8 cellular contexts compared by ENCODE assay signal in genomic region chr20:33667245-33668086, GRCh38. TPM values are rescaled to one million over a fixed set of nuclear protein-coding genes. Genes with fewer than 3 reads are reported as not detected.
A peak's percentile ranks its signal among the peaks of the same experiment; 100 is the strongest.
DNase-seq lines count a peak whose midpoint lies in the region; ATAC-seq, FAIRE-seq and TF ChIP-seq lines count a peak whose summit lies in the region.

No MANE protein-coding gene starts in this region.

- ATAC-seq in HG02970 (IDR thresholded peaks at IDR 0.05; ENCODE audit: low FRiP score, unreplicated experiment) (peak; percentile 31), HG02981 (IDR thresholded peaks at IDR 0.05; ENCODE audit: unreplicated experiment) (no peak)

- DNase-seq in DMS79 (lab: John Stamatoyannopoulos, UW) (peak; percentile 21), DMS79 treated with DMSO at 0.1 percent for 48 hours (lab: John Stamatoyannopoulos, UW) (no peak), OCI-LY7 (ENCODE audit: low spot score) (peak; percentile 54), frontal cortex (ENCODE audit: low spot score in 2 of 2) (peak; percentile 82 to 86), ovary (peak; percentile 73 to 89 (median 84))
- peak; percentile 58 for DNase-seq in activated naive CD4-positive, alpha-beta T cell treated with anti-CD3 and anti-CD28 coated beads, Interleukin-2, amount 50 U/mL, for 16 hours

- no TSS peak for BruUV-seq in OCI-LY7 (replicated peaks; lab: Mats Ljungman, UMichigan)

- TF ChIP-seq EP300 in ovary (IDR thresholded peaks at IDR 0.05) = no peak

- no peaks in the 10 kb centered on the region for H3K9me2 ChIP-seq in OCI-LY7 (ENCODE audit: insufficient read depth, low read length)

- H3K36me3 ChIP-seq in OCI-LY7 (ENCODE audit: insufficient read depth, low read length) (peaks cover 35% of the 10 kb centered on the region; the same call in 1 of the 2 replicates), ovary (no peaks in the 10 kb centered on the region)

- H3K4me3 ChIP-seq in OCI-LY7 (ENCODE audit: low read depth, low read length, poor library complexity, severe bottlenecking) (peak overlapping the region; percentile 77), ovary (peak overlapping the region; percentile 49)

- intact Hi-C loops in OCI-LY7 (cut with micrococcal nuclease; ENCODE audit: unreplicated experiment) = loop anchor here (2.0 to 5.0 kb wide), 2 partner anchors 63 to 265 kb away; partner anchors contain the start of genes CDK5RAP1 and ZNF341
- intact Hi-C loops in ovary (cut with DNase I) = loop anchor here in 2 of 4 donors (5.0 to 10.0 kb wide), 2 partner anchors 65 to 67 kb away; partner anchors contain the start of gene ZNF341 (in 2 of the 2)

- no peak for FAIRE-seq in frontal cortex (lab: Jason Lieb, UNC)

- POLR2A ChIA-PET in OCI-LY7 (lab: Charles Lee) = interaction anchor here (0.6 to 2.2 kb wide), 9 partner anchors 12 to 252 kb away, joined by 3 to 8 read pairs (median 4); partner anchors contain the start of gene SNTA1

- TF ChIP-seq CTCF in OCI-LY7 (conservative IDR thresholded peaks at IDR 0.05; ENCODE audit: low read length) = no peak
- TF ChIP-seq CTCF in ovary (IDR thresholded peaks at IDR 0.05) = peak in 2 of 3 donors; percentile 93 to 95

- no peak for TF ChIP-seq POLR2A in ovary (IDR thresholded peaks at IDR 0.05)

- H3K79me2 ChIP-seq in OCI-LY7 (ENCODE audit: insufficient read depth, low read depth, low read length) = peaks cover 5% of the 10 kb centered on the region; the same call in 1 of the 2 replicates

- peak overlapping the region; percentile 8; the same call in 1 of the 2 replicates for H2AFZ ChIP-seq in OCI-LY7 (ENCODE audit: low read length)

- H4K20me1 ChIP-seq in OCI-LY7 (ENCODE audit: insufficient read depth, low read length) = 0 out of 2 replicates have a peak, but pooled peaks cover 5% of the 10 kb centered on the region

- H3K27ac ChIP-seq in OCI-LY7 (ENCODE audit: low read depth, low read length, poor library complexity, severe bottlenecking) (peak overlapping the region; percentile 79), ovary (peak overlapping the region; percentile 16 to 94)

- WGBS in ovary, 3 donors = 2 to 20% (median 3%) methylated on average over 74 to 94 of the region's 94 CpGs

- H3K27me3 ChIP-seq in ovary = no peaks in the 10 kb centered on the region

- peak overlapping the region; percentile 93 for H3K4me2 ChIP-seq in OCI-LY7 (ENCODE audit: low read length)

- CTCF ChIA-PET in OCI-LY7 (lab: Charles Lee; ENCODE audit: unreplicated experiment) = interaction anchor here (0.6 to 2.9 kb wide), 6 partner anchors 13 to 254 kb away, joined by 3 to 16 read pairs (median 4); no protein-coding TSS in a partner anchor

- H3K4me1 ChIP-seq in OCI-LY7 (ENCODE audit: insufficient read depth, low read length, poor library complexity, severe bottlenecking) (peaks cover 72% of the 10 kb centered on the region), ovary (ENCODE audit: insufficient read depth) (peaks cover 17% of the 10 kb centered on the region)

- H3K9me3 ChIP-seq in OCI-LY7 (ENCODE audit: low read length) = no peaks in the 10 kb centered on the region
- no peaks in the 10 kb centered on the region for H3K9me3 ChIP-seq in ovary

RNA-seq across cellular contexts. Expression of gene ACTL10, which starts 0.7 kb away (rescaled TPM):
- total RNA-seq in OCI-LY7 (2014; rRNA removed; shearing (Covaris generic)) = 7.4 and 11.7 TPM in 2 replicates
- total RNA-seq in OCI-LY7 (2022) = 5.1 and 5.6 TPM in 2 replicates
- 0.82 TPM for total RNA-seq in frontal cortex
- 1 to 10 TPM; 1.0 to 2.4 (median 1.7) TPM for total RNA-seq in ovary
- under 1 TPM in 1 of 2 donors, not detected in 1; 0.59 TPM for polyA plus RNA-seq in ovary

RNA-seq across cellular contexts. Expression of gene C20orf144, which starts 5.3 kb away (rescaled TPM):
- 0.18 and 0.44 TPM in 2 replicates for total RNA-seq in OCI-LY7 (2014; rRNA removed; shearing (Covaris generic))
- 0.31 and 0.42 TPM in 2 replicates for total RNA-seq in OCI-LY7 (2022)
- total RNA-seq in frontal cortex = 0.41 TPM
- total RNA-seq in ovary = under 1 TPM in 1 of 7 donors, not detected in 6; 0.46 TPM
- under 1 TPM in 1 of 2 donors, not detected in 1; 0.05 TPM for polyA plus RNA-seq in ovary

RNA-seq across cellular contexts. Expression of gene NECAB3, which starts 6.8 kb away (rescaled TPM):
- 48.2 and 62.4 TPM in 2 replicates for total RNA-seq in OCI-LY7 (2014; rRNA removed; shearing (Covaris generic))
- total RNA-seq in OCI-LY7 (2022) (71.3 and 79.4 TPM in 2 replicates), frontal cortex (33.8 TPM), ovary (100 to 1,000 TPM in 4 of 7 donors, 10 to 100 TPM in 3; 74.3 to 166 (median 103) TPM)
- 10 to 100 TPM in 1 of 2 donors, 1 to 10 TPM in 1; 9.2 to 95.6 TPM for polyA plus RNA-seq in ovary

RNA-seq across cellular contexts. Expression of gene E2F1, which starts 18.7 kb away (rescaled TPM):
- 128 and 135 TPM in 2 replicates for total RNA-seq in OCI-LY7 (2014; rRNA removed; shearing (Covaris generic))
- total RNA-seq in OCI-LY7 (2022) (148 and 168 TPM in 2 replicates), frontal cortex (2.4 TPM), ovary (1 to 10 TPM; 2.3 to 7.6 (median 3.4) TPM)
- 1 to 10 TPM in 1 of 2 donors, under 1 TPM in 1; 0.95 to 4.1 TPM for polyA plus RNA-seq in ovary

RNA-seq across cellular contexts. Expression of gene PXMP4, which starts 52.6 kb away (rescaled TPM):
- total RNA-seq in OCI-LY7 (2014; rRNA removed; shearing (Covaris generic)) = 3.1 and 4.2 TPM in 2 replicates
- total RNA-seq in OCI-LY7 (2022) (7.8 and 8.2 TPM in 2 replicates), frontal cortex (10.6 TPM), ovary (10 to 100 TPM in 5 of 7 donors, 1 to 10 TPM in 2; 3.4 to 15.1 (median 11.8) TPM)
- 1 to 10 TPM; 5.3 to 8.8 TPM for polyA plus RNA-seq in ovary
